ENCODE assay signal across 8 cellular contexts in genomic region chr5:91101777-91102379, GRCh38.
A peak's percentile ranks its signal among the peaks of the same experiment; 100 is the strongest.
DNase-seq lines count a peak whose midpoint lies in the region; ATAC-seq and TF ChIP-seq lines count a peak whose summit lies in the region.

No MANE protein-coding gene starts in this region.

- no peaks in the 10 kb centered on the region for H3K27me3 ChIP-seq in right lobe of liver

- TF ChIP-seq POLR2A in right lobe of liver (IDR thresholded peaks at IDR 0.05), result no peak

- no peaks in the 10 kb centered on the region for H3K36me3 Mint-ChIP-seq in activated B cell treated with CpG ODN at 0.5 μM for 24 hours (ENCODE audit: low read depth)

- no peak overlapping the region for H3K27ac Mint-ChIP-seq in activated B cell treated with CpG ODN at 0.5 μM for 24 hours

- no peaks in the 10 kb centered on the region for H3K4me1 Mint-ChIP-seq in activated B cell treated with CpG ODN at 0.5 μM for 24 hours

- no peaks in the 10 kb centered on the region for H3K36me3 ChIP-seq in right lobe of liver

- no peak overlapping the region for H3K4me3 Mint-ChIP-seq in activated B cell treated with CpG ODN at 0.5 μM for 24 hours

- WGBS in right lobe of liver (ENCODE audit: insufficient coverage, low coverage, low lambda C conversion rate, missing lambda C conversion rate), result 14% methylated on average over 7 of the region's 7 CpGs

- H3K27me3 Mint-ChIP-seq in activated B cell treated with CpG ODN at 0.5 μM for 24 hours, result no peaks in the 10 kb centered on the region

- H3K9me3 Mint-ChIP-seq in activated B cell treated with CpG ODN at 0.5 μM for 24 hours, result peaks cover 2% of the 10 kb centered on the region

- H3K4me3 ChIP-seq in right lobe of liver, result no peak overlapping the region

- H3K27ac ChIP-seq in C4-2B (no peak overlapping the region), right lobe of liver (no peak overlapping the region)

- ATAC-seq in GM18909 (IDR thresholded peaks at IDR 0.05; ENCODE audit: poor library complexity, unreplicated experiment) (peak; percentile 99), HG03097 (IDR thresholded peaks at IDR 0.05; ENCODE audit: low FRiP score, unreplicated experiment) (peak; percentile 95), activated B cell treated with CpG ODN at 0.5 μM for 24 hours (ENCODE audit: low read depth) (peak; percentile 92), right lobe of liver (peak; percentile 98 to 99 (median 99))

- peak; percentile 63 for DNase-seq in NCI-H2227 treated with DMSO at 0.1 percent for 48 hours (lab: John Stamatoyannopoulos, UW)
- DNase-seq in activated B cell treated with CpG ODN at 0.5 μM for 24 hours, result no peak
- peak; percentile 91 for DNase-seq in dermis blood vessel endothelial cell
- DNase-seq in right lobe of liver, result peak; percentile 62 to 81 (median 69)
- peak; percentile 8 to 14 (median 9) for DNase-seq in stimulated activated CD4-positive, alpha-beta T cell treated with anti-CD3 and anti-CD28 coated beads, TNF-alpha, amount 100 ng/mL, for 4 hours (ENCODE audit: low read depth in 3 of 3)

- TF ChIP-seq CTCF in C4-2B (conservative IDR thresholded peaks at IDR 0.05), result peak; percentile 89
- TF ChIP-seq CTCF in activated B cell treated with CpG ODN at 0.5 μM for 24 hours (IDR thresholded peaks at IDR 0.05), result no peak
- peak; percentile 72 to 94 (median 74) for TF ChIP-seq CTCF in right lobe of liver (IDR thresholded peaks at IDR 0.05)

- CTCF ChIA-PET in activated B cell treated with CpG ODN at 0.5 μM for 24 hours (lab: Charles Lee), result interaction anchor here (0.6 to 4.1 kb wide), 3 partner anchors 283 to 319 kb away, joined by 3 to 46 read pairs (median 36); partner anchors contain the start of gene ARRDC3

- H3K4me1 ChIP-seq in right lobe of liver, result peaks cover 0 to 5% (median 0%) of the 10 kb centered on the region in 4 donors

- POLR2A ChIA-PET in activated B cell treated with CpG ODN at 0.5 μM for 24 hours (lab: Charles Lee), result interaction anchor here (0.7 kb wide), 1 partner anchor 278 kb away, joined by 3 read pairs; no protein-coding TSS in a partner anchor

- intact Hi-C loops in activated B cell treated with CpG ODN at 0.5 μM for 24 hours (cut with micrococcal nuclease), result loop anchor here (1.0 to 2.0 kb wide), 5 partner anchors 117 to 317 kb away; no protein-coding TSS in a partner anchor
- intact Hi-C loops in right lobe of liver (cut with DNase I), result no loop called here

- H3K9me3 ChIP-seq in right lobe of liver, result no peaks in the 10 kb centered on the region
